Comparison of ENCODE assay signal across 9 cellular contexts in the genomic region with DNA sequence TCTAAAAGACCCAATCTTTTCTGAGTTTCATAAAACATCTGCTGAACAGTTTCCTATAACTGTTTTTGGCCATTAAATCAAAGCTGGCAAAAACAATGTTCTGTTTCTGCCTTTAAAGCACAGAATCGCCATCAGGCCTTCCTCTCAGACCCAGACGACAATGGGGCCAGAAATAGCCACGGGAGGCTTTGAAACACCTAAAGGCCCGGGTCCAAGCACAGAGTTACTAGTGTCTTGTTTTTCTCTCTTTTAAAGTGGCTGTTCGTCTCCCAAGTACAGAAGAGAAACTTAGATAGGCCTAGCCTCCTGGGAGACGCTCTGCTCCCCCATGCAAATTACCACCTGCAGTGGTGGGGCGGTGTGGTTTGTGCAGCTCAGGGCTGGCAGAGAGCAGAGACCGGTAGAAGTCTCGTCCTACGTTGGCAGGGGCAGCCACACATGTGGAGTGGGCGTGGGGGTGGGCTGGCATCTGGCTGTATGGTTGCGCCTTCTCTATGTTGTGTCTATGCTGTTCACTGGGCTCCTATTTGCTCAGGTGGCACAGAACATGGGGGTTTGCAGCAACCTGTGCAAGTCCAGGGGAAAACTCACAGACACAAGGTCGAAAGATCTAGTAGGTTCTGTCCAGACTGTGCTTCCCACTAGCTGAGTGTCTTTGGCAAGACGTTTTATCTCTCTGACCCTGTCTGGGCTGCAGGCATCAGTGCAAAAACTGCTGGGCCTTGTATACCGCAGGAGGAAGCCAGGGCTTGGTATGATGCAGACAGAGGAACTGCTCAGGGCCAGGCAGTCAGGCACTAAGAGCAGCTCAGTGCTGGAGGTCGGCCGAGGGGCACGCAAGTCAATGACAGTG. TPM values are rescaled to one million over a fixed set of nuclear protein-coding genes. Genes with fewer than 3 reads are reported as not detected.
DNase-seq lines count a peak whose midpoint lies in the region; ATAC-seq and TF ChIP-seq lines count a peak whose summit lies in the region.
"Had no signal": no experiment of that assay in that cellular context is flagged by ENCODE, and none has a peak within 500 bp of the region (broad histone marks: within the 10 kb centered on the region; RNA-seq: fewer than 3 reads in every experiment).

No MANE protein-coding gene starts in this region.

- H3K79me2 ChIP-seq in OCI-LY7 (ENCODE audit: insufficient read depth, low read depth, low read length) (no peaks in the 10 kb centered on the region), osteoblast (ENCODE audit: insufficient read depth, low read length) (no peaks in the 10 kb centered on the region)

- H3K27me3 Mint-ChIP-seq in activated naive CD8-positive, alpha-beta T cell treated with anti-CD3 and anti-CD28 coated beads, Interleukin-2, amount 10 ng/mL, durations not matched to agents 7 days and 5 days, result no peaks in the 10 kb centered on the region

- peak overlapping the region; percentile 99 for H3K27ac ChIP-seq in OCI-LY7 (ENCODE audit: low read depth, low read length, poor library complexity, severe bottlenecking)
- H3K27ac ChIP-seq in osteoblast (ENCODE audit: low read depth, low read length), result no peak overlapping the region
- H3K27ac ChIP-seq: thoracic aorta had no signal

- H3K9me2 ChIP-seq in OCI-LY7 (ENCODE audit: insufficient read depth, low read length), result no peaks in the 10 kb centered on the region

- peak overlapping the region; percentile 75 for H3K4me3 Mint-ChIP-seq in activated naive CD8-positive, alpha-beta T cell treated with anti-CD3 and anti-CD28 coated beads, Interleukin-2, amount 10 ng/mL, durations not matched to agents 7 days and 5 days

- DNase-seq in OCI-LY7 (ENCODE audit: low spot score), result peak; percentile 98
- DNase-seq in activated naive CD8-positive, alpha-beta T cell treated with anti-CD3 and anti-CD28 coated beads, Interleukin-2, amount 10 ng/mL, durations not matched to agents 7 days and 5 days, result peak; percentile 63
- DNase-seq in stimulated activated CD4-positive, alpha-beta T cell treated with anti-CD3 and anti-CD28 coated beads, Interleukin-1b, Interleukin-23, amount 100 ng/mL, for 48 hours, result peak; percentile 54
- DNase-seq in occipital lobe (lab: John Stamatoyannopoulos, UW), result no peak
- no peak for DNase-seq in NCI-H2029 (lab: John Stamatoyannopoulos, UW)
- no peak for DNase-seq in osteoblast (ENCODE audit: insufficient read length, low spot score, missing footprints)

- no peaks in the 10 kb centered on the region for H3K36me3 ChIP-seq in OCI-LY7 (ENCODE audit: insufficient read depth, low read length)
- H3K36me3 ChIP-seq in osteoblast (ENCODE audit: insufficient read depth, low read length), result no peaks in the 10 kb centered on the region
- H3K36me3 ChIP-seq: thoracic aorta had no signal

- CTCF ChIA-PET in OCI-LY7 (lab: Charles Lee; ENCODE audit: unreplicated experiment), result interaction anchor here (0.6 to 6.9 kb wide), 6 partner anchors 9 to 145 kb away, joined by 3 to 43 read pairs (median 5); no protein-coding TSS in a partner anchor

- H4K20me1 ChIP-seq in OCI-LY7 (ENCODE audit: insufficient read depth, low read length) (no peaks in the 10 kb centered on the region), osteoblast (ENCODE audit: insufficient read depth, low read length) (no peaks in the 10 kb centered on the region)

- H3K36me3 Mint-ChIP-seq in activated naive CD8-positive, alpha-beta T cell treated with anti-CD3 and anti-CD28 coated beads, Interleukin-2, amount 10 ng/mL, durations not matched to agents 7 days and 5 days, result no peaks in the 10 kb centered on the region

- ATAC-seq in GM18499 (IDR thresholded peaks at IDR 0.05; ENCODE audit: insufficient read depth, unreplicated experiment), result peak; percentile 94
- ATAC-seq in GM21786 (IDR thresholded peaks at IDR 0.05; ENCODE audit: unreplicated experiment), result peak; percentile 96
- peak; percentile 94 for ATAC-seq in activated naive CD8-positive, alpha-beta T cell treated with anti-CD3 and anti-CD28 coated beads, Interleukin-2, amount 10 ng/mL, durations not matched to agents 7 days and 5 days (ENCODE audit: low read depth)

- H2AFZ ChIP-seq in OCI-LY7 (ENCODE audit: low read length) (no peak overlapping the region), osteoblast (ENCODE audit: low read length) (no peak overlapping the region)

- no TSS peak for BruUV-seq in OCI-LY7 (replicated peaks; lab: Mats Ljungman, UMichigan)

- peak overlapping the region; percentile 90 for H3K27ac Mint-ChIP-seq in activated naive CD8-positive, alpha-beta T cell treated with anti-CD3 and anti-CD28 coated beads, Interleukin-2, amount 10 ng/mL, durations not matched to agents 7 days and 5 days

- H3K27me3 ChIP-seq in osteoblast (ENCODE audit: insufficient read depth, low read length), result peaks cover 60% of the 10 kb centered on the region

- peak overlapping the region; percentile 78 for H3K4me2 ChIP-seq in OCI-LY7 (ENCODE audit: low read length)
- no peak overlapping the region for H3K4me2 ChIP-seq in osteoblast (ENCODE audit: insufficient read depth, low read length)

- peaks cover 32% of the 10 kb centered on the region for H3K4me1 Mint-ChIP-seq in activated naive CD8-positive, alpha-beta T cell treated with anti-CD3 and anti-CD28 coated beads, Interleukin-2, amount 10 ng/mL, durations not matched to agents 7 days and 5 days

- intact Hi-C loops in OCI-LY7 (cut with micrococcal nuclease; ENCODE audit: unreplicated experiment), result loop anchor here (1.0 to 2.0 kb wide), 5 partner anchors 13 to 142 kb away; no protein-coding TSS in a partner anchor

- POLR2A ChIA-PET in OCI-LY7 (lab: Charles Lee), result interaction anchor here (0.6 to 19.6 kb wide), 18 partner anchors 9 to 316 kb away, joined by 3 to 631 read pairs (median 6); no protein-coding TSS in a partner anchor
- POLR2A ChIA-PET in activated naive CD8-positive, alpha-beta T cell treated with anti-CD3 and anti-CD28 coated beads, Interleukin-2, amount 10 ng/mL, durations not matched to agents 7 days and 5 days (lab: Charles Lee), result interaction anchor here (0.7 to 4.5 kb wide), 11 partner anchors 9 to 320 kb away, joined by 3 to 28 read pairs (median 5); a partner anchor contains a TSS

- peaks cover 93% of the 10 kb centered on the region for H3K4me1 ChIP-seq in OCI-LY7 (ENCODE audit: insufficient read depth, low read length, poor library complexity, severe bottlenecking)
- H3K4me1 ChIP-seq in osteoblast (ENCODE audit: insufficient read depth, low read length), result no peaks in the 10 kb centered on the region

- no peaks in the 10 kb centered on the region for H3K9me3 ChIP-seq in OCI-LY7 (ENCODE audit: low read length)
- no peaks in the 10 kb centered on the region for H3K9me3 ChIP-seq in osteoblast (ENCODE audit: low read depth, low read length)
- H3K9me3 ChIP-seq: thoracic aorta had no signal

- H3K4me3 ChIP-seq in OCI-LY7 (ENCODE audit: low read depth, low read length, poor library complexity, severe bottlenecking) (peak overlapping the region; percentile 45), osteoblast (ENCODE audit: insufficient read depth, low read length) (no peak overlapping the region)
- H3K4me3 ChIP-seq: thoracic aorta had no signal

- TF ChIP-seq CTCF in OCI-LY7 (conservative IDR thresholded peaks at IDR 0.05; ENCODE audit: low read length) (no peak), osteoblast (IDR thresholded peaks at IDR 0.05; ENCODE audit: extremely low read depth, low read depth, low read length) (no peak)

- no peaks in the 10 kb centered on the region for H3K9me3 Mint-ChIP-seq in activated naive CD8-positive, alpha-beta T cell treated with anti-CD3 and anti-CD28 coated beads, Interleukin-2, amount 10 ng/mL, durations not matched to agents 7 days and 5 days

RNA-seq across cellular contexts. Expression of a gene that starts 23.6 kb away (rescaled TPM):
- 203 and 210 TPM in 2 replicates for total RNA-seq in OCI-LY7 (2014; rRNA removed; shearing (Covaris generic))
- 466 and 503 TPM in 2 replicates for total RNA-seq in OCI-LY7 (2022)
- 100 to 1,000 TPM; 568 to 580 TPM for total RNA-seq in activated naive CD8-positive, alpha-beta T cell treated with anti-CD3 and anti-CD28 coated beads, Interleukin-2, amount 10 ng/mL, durations not matched to agents 7 days and 5 days
- 14.0 TPM for total RNA-seq in occipital lobe
- 64.2 and 67.3 TPM in 2 replicates for total RNA-seq in osteoblast

Comparison
In these comparisons a context has a peak if more than half of its experiments do, and no peak if none do; other contexts are left out.
1. DNase-seq: peak in OCI-LY7 (single experiment), activated naive CD8-positive, alpha-beta T cell treated with anti-CD3 and anti-CD28 coated beads, Interleukin-2, amount 10 ng/mL, durations not matched to agents 7 days and 5 days (single experiment) and stimulated activated CD4-positive, alpha-beta T cell treated with anti-CD3 and anti-CD28 coated beads, Interleukin-1b, Interleukin-23, amount 100 ng/mL, for 48 hours (single experiment); none in occipital lobe (single experiment), NCI-H2029 (single experiment) and osteoblast (single experiment).
2. Peak in every context shown above with its lines, with median percentiles within 50 percentile points of each other: ATAC-seq.